ENCODE assay signal across 8 cellular contexts in genomic region chr5:134101686-134102439, GRCh38. TPM values are rescaled to one million over a fixed set of nuclear protein-coding genes. Genes with fewer than 3 reads are reported as not detected.
DNase-seq lines count a peak whose midpoint lies in the region; ATAC-seq and TF ChIP-seq lines count a peak whose summit lies in the region.

No MANE protein-coding gene starts in this region.

- ATAC-seq in GM23338 (peak; percentile 60), psoas muscle (peak; percentile 85 to 97 (median 88)), HG03571 (IDR thresholded peaks at IDR 0.05; ENCODE audit: unreplicated experiment) (no peak), GM21576 (IDR thresholded peaks at IDR 0.05; ENCODE audit: unreplicated experiment) (no peak)

- no peak overlapping the region for H2AFZ ChIP-seq in GM23338

- H3K9me3 Mint-ChIP-seq in GM23338 (no peaks in the 10 kb centered on the region), glutamatergic neuron (ENCODE audit: unreplicated experiment) (peaks cover 3% of the 10 kb centered on the region)

- no peaks in the 10 kb centered on the region for H3K9me3 ChIP-seq in psoas muscle

- H3K4me3 ChIP-seq in AG09309 (ENCODE audit: control insufficient read depth, low read depth, low read length) (no peak overlapping the region), GM23338 (peak overlapping the region; percentile 30; the same call in 1 of the 2 replicates), psoas muscle (no peak overlapping the region)

- H3K4me3 Mint-ChIP-seq in GM23338, result no peak overlapping the region
- H3K4me3 Mint-ChIP-seq in glutamatergic neuron (ENCODE audit: unreplicated experiment), result no peak overlapping the region

- H3K36me3 ChIP-seq in GM23338 (ENCODE audit: insufficient read depth) (no peaks in the 10 kb centered on the region), psoas muscle (ENCODE audit: insufficient read depth in 1 of 2, low read depth in 1 of 2) (no peaks in the 10 kb centered on the region)

- POLR2A ChIA-PET in RWPE1 (lab: Yijun Ruan, JAX; ENCODE audit: low non-redundant PET), result no interaction called here

- no peak overlapping the region for H3K27ac ChIP-seq in GM23338 (ENCODE audit: low read depth)
- H3K27ac ChIP-seq in RWPE1, result no peak overlapping the region
- H3K27ac ChIP-seq in psoas muscle, result no peak overlapping the region

- TF ChIP-seq CTCF in AG09309 (IDR thresholded peaks at IDR 0.05; ENCODE audit: control insufficient read depth, insufficient read depth, low read depth, low read length, missing control alignments) (peak; percentile 93), GM23338 (conservative IDR thresholded peaks at IDR 0.05; ENCODE audit: low read depth in 2 of 2) (peak; percentile 81 to 87), RWPE1 (conservative IDR thresholded peaks at IDR 0.05; ENCODE audit: low read depth) (peak; percentile 96), glutamatergic neuron (IDR thresholded peaks at IDR 0.05; ENCODE audit: partially characterized antibody, unreplicated experiment) (peak; percentile 89), psoas muscle (IDR thresholded peaks at IDR 0.05) (peak; percentile 87)

- intact Hi-C loops in psoas muscle (cut with DNase I), result loop anchor here (5.0 kb wide), 1 partner anchor 40 kb away; no protein-coding TSS in a partner anchor

- H3K79me2 ChIP-seq in GM23338 (replicated peaks; ENCODE audit: insufficient read depth), result no peaks in the 10 kb centered on the region

- H3K36me3 Mint-ChIP-seq in GM23338 (ENCODE audit: low read depth), result no peaks in the 10 kb centered on the region
- H3K36me3 Mint-ChIP-seq in glutamatergic neuron (ENCODE audit: unreplicated experiment), result no peaks in the 10 kb centered on the region

- WGBS in psoas muscle, 3 donors, result 23 to 27% (median 27%) methylated on average over 20 of the region's 20 CpGs

- H3F3A ChIP-seq in GM23338 (replicated peaks; ENCODE audit: low read depth), result 0 out of 2 replicates have a peak, but pooled peaks cover 6% of the 10 kb centered on the region

- no peaks in the 10 kb centered on the region for H4K20me1 ChIP-seq in GM23338 (replicated peaks; ENCODE audit: insufficient read depth)

- H3K4me1 ChIP-seq in GM23338 (ENCODE audit: insufficient read depth) (peaks cover 35% of the 10 kb centered on the region), psoas muscle (no peaks in the 10 kb centered on the region)

- H3K27me3 ChIP-seq in GM23338 (ENCODE audit: insufficient read depth) (peaks cover 26% of the 10 kb centered on the region), psoas muscle (ENCODE audit: insufficient read depth in 3 of 3, low read length in 2 of 3) (no peaks in the 10 kb centered on the region)

- DNase-seq in AG09309 (ENCODE audit: low read depth) (no peak), GM23338 (ENCODE audit: low spot score) (peak; percentile 83), RWPE1 (ENCODE audit: low spot score) (peak; percentile 83), glutamatergic neuron (peak; percentile 79), psoas muscle (peak; percentile 68 to 84)
- peak; percentile 74 for DNase-seq in activated gamma-delta T cell treated with anti-CD3 and anti-CD28 coated beads, Interleukin-2, amount 50 U/mL, for 16 hours (ENCODE audit: low read depth)

- CTCF ChIA-PET in RWPE1 (lab: Yijun Ruan, JAX), result interaction anchor here (0.5 to 4.3 kb wide), 25 partner anchors 9 to 509 kb away, joined by 3 to 55 read pairs (median 5); no protein-coding TSS in a partner anchor

- H3K4me2 ChIP-seq in GM23338, result peak overlapping the region; percentile 50

- H3K27me3 Mint-ChIP-seq in GM23338 (ENCODE audit: insufficient read depth, low read depth, poor library complexity) (peaks cover 48% of the 10 kb centered on the region), glutamatergic neuron (ENCODE audit: unreplicated experiment) (peaks cover 4% of the 10 kb centered on the region)

- H3K4me1 Mint-ChIP-seq in GM23338 (peaks cover 40% of the 10 kb centered on the region), glutamatergic neuron (ENCODE audit: low read depth, unreplicated experiment) (peaks cover 5% of the 10 kb centered on the region)

- no peaks in the 10 kb centered on the region for H3K9me2 ChIP-seq in GM23338 (ENCODE audit: insufficient read depth)

- H3K27ac Mint-ChIP-seq in GM23338 (no peak overlapping the region), glutamatergic neuron (ENCODE audit: unreplicated experiment) (peak overlapping the region; percentile 28)

TF ChIP-seq in GM23338, 12 proteins besides CTCF, POLR2A, EP300 and RAD21:
- TF ChIP-seq CREB1 (CRISPR knock-in tag; IDR thresholded peaks at IDR 0.05; ENCODE audit: low read depth), result 0 out of 2 replicates have a peak, but pooled peaks have one; percentile 7
- TF ChIP-seq JUNB (IDR thresholded peaks at IDR 0.05; ENCODE audit: unreplicated experiment), result no peak
- TF ChIP-seq REST (IDR thresholded peaks at IDR 0.05; ENCODE audit: unreplicated experiment), result no peak

RNA-seq across cellular contexts. Expression of gene TCF7, which starts 12.6 kb away (rescaled TPM):
- 8.1 and 9.7 TPM in 2 replicates for total RNA-seq in GM23338 (2014; rRNA removed; shearing (Covaris generic))
- 5.2 and 5.6 TPM in 2 replicates for polyA plus RNA-seq in GM23338 (2016; fragmentation: Nextera tagmentation; extraction: Ambion mirVana)
- total RNA-seq in glutamatergic neuron (ENCODE audit: unreplicated experiment), result 5.8 TPM
- 1 to 10 TPM in 2 of 4 donors, under 1 TPM in 2; 0.74 to 2.0 (median 1.0) TPM for total RNA-seq in psoas muscle
- 1 to 10 TPM in 2 of 3 donors, under 1 TPM in 1; 0.24 to 2.6 (median 1.0) TPM for polyA plus RNA-seq in psoas muscle

Comparison
In these comparisons a context has a peak if more than half of its experiments do, and no peak if none do; other contexts are left out.
1. ATAC-seq: peak in GM23338 (single experiment) and psoas muscle (4 of 4); none in HG03571 (single experiment) and GM21576 (single experiment).
2. Peak in every context shown above with its lines, with median percentiles within 50 percentile points of each other: CTCF ChIP-seq.